1 cellular context compared by ENCODE assay signal in genomic region chr9:136564379-136564988, GRCh38.
TF ChIP-seq lines count a peak whose summit lies in the region.

No MANE protein-coding gene starts in this region.

TF ChIP-seq in endothelial cell of umbilical vein, 7 proteins besides CTCF, POLR2A, EP300 and RAD21:
- TF ChIP-seq GATA2 (IDR thresholded peaks at IDR 0.05; ENCODE audit: insufficient read depth, insufficient read length, low read depth, low read length): no peak
- TF ChIP-seq MYC (IDR thresholded peaks at IDR 0.05; ENCODE audit: low read depth, low read length): no peak
- TF ChIP-seq, protein P1, sequence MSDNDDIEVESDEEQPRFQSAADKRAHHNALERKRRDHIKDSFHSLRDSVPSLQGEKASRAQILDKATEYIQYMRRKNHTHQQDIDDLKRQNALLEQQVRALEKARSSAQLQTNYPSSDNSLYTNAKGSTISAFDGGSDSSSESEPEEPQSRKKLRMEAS (IDR thresholded peaks at IDR 0.05; ENCODE audit: insufficient read depth, insufficient read length): no peak
- no peak for TF ChIP-seq FOS (IDR thresholded peaks at IDR 0.05; ENCODE audit: borderline replicate concordance, insufficient read depth, low read length)
- no peak for TF ChIP-seq EZH2 (IDR thresholded peaks at IDR 0.05; ENCODE audit: borderline replicate concordance, low read depth, low read length, severe bottlenecking)
- no peak for TF ChIP-seq POLR2AphosphoS5 (IDR thresholded peaks at IDR 0.05; ENCODE audit: insufficient read depth, low read depth, low read length)
- no peak for TF ChIP-seq JUN (IDR thresholded peaks at IDR 0.05; ENCODE audit: borderline replicate concordance, insufficient read depth, insufficient read length, low read depth)
TF ChIP-seq in endothelial cell of umbilical vein: peak in this region for 0.
